25 cellular contexts compared by ENCODE assay signal in genomic region chr20:4597215-4597614, GRCh38.
"Had no signal": no experiment of that assay in that cellular context is flagged by ENCODE, and none has a peak within 500 bp of the region (broad histone marks: within the 10 kb centered on the region; RNA-seq: fewer than 3 reads in every experiment).

No MANE protein-coding gene starts in this region.

- H3K4me3 ChIP-seq: neural progenitor cell, ovary, psoas muscle, right lobe of liver, sigmoid colon, stomach, suprapubic skin, testis, tibial artery, transverse colon, upper lobe of right lung, uterus had no signal

- H3K4me1 ChIP-seq: neural progenitor cell, psoas muscle had no signal

- H3K4me2 ChIP-seq: neural progenitor cell had no signal

- H3K36me3 ChIP-seq: neural progenitor cell, ovary, right lobe of liver, sigmoid colon, stomach, suprapubic skin, tibial artery, transverse colon, upper lobe of right lung, uterus had no signal

- H3K27me3 ChIP-seq: ovary, sigmoid colon, testis, transverse colon, upper lobe of right lung, uterus had no signal

- FAIRE-seq: small intestine had no signal

- DNase-seq: natural killer cell; occipital lobe; ovary; posterior cingulate gyrus; psoas muscle; right cardiac atrium; right lobe of liver; sigmoid colon; small intestine; stimulated activated CD4-positive, alpha-beta T cell treated with anti-CD3 and anti-CD28 coated beads, Interleukin-15, amount 100 ng/mL, for 24 hours; stimulated activated CD4-positive, alpha-beta T cell treated with anti-CD3 and anti-CD28 coated beads, Interleukin-2, amount 100 ng/mL, for 24 hours; stimulated activated CD4-positive, alpha-beta T cell treated with anti-CD3 and anti-CD28 coated beads, Interleukin-2, amount 100 ng/mL, for 48 hours; stimulated activated CD4-positive, alpha-beta T cell treated with anti-CD3 and anti-CD28 coated beads, Interleukin-4, amount 100 ng/mL, for 24 hours; stimulated activated naive B cell treated with anti-CD40 and anti-IgM and Interleukin-4, amounts not matched to agents 10 μg/mL and 1 μg/mL and 100 μg/mL, for 72 hours; stimulated activated naive CD4-positive, alpha-beta T cell treated with Interleukin-2 at 50 U/mL for 16 hours; stomach; testis; tibial artery; transverse colon; upper lobe of right lung; uterus had no signal

- H2AFZ ChIP-seq: neural progenitor cell, parathyroid adenoma had no signal

- ATAC-seq: natural killer cell; psoas muscle; right cardiac atrium; right lobe of liver; stimulated activated effector memory CD8-positive, alpha-beta T cell treated with anti-CD3 and anti-CD28 coated beads, Interleukin-12 subunit alpha, Interleukin-12 subunit beta, amount 100 ng/mL, for 72 hours; stimulated activated naive B cell treated with anti-CD40 and anti-IgM and Interleukin-4, amounts not matched to agents 10 μg/mL and 1 μg/mL and 100 μg/mL, for 72 hours; upper lobe of right lung had no signal

- H3K9me3 ChIP-seq: ovary, psoas muscle, right lobe of liver, sigmoid colon, stomach, suprapubic skin, testis, tibial artery, transverse colon, upper lobe of right lung, uterus had no signal

- H3K9ac ChIP-seq: neural progenitor cell, parathyroid adenoma had no signal

- H3K79me2 ChIP-seq: parathyroid adenoma had no signal

- H3K27ac ChIP-seq: neural progenitor cell, ovary, parathyroid adenoma, psoas muscle, right lobe of liver, sigmoid colon, stomach, suprapubic skin, testis, tibial artery, transverse colon, upper lobe of right lung, uterus had no signal
